ENCODE assay signal across 16 cellular contexts in genomic region chr12:1811948-1812291, GRCh38. TPM values are rescaled to one million over a fixed set of nuclear protein-coding genes. Genes with fewer than 3 reads are reported as not detected.
DNase-seq lines count a peak whose midpoint lies in the region; ATAC-seq and TF ChIP-seq lines count a peak whose summit lies in the region.
"Had no signal": no experiment of that assay in that cellular context is flagged by ENCODE, and none has a peak within 500 bp of the region (broad histone marks: within the 10 kb centered on the region; RNA-seq: fewer than 3 reads in every experiment).

No MANE protein-coding gene starts in this region.

- peak overlapping the region; percentile 69 for H3K27ac ChIP-seq in hepatocyte
- H3K27ac ChIP-seq in substantia nigra (ENCODE audit: low read depth, low read length, poor library complexity, severe bottlenecking) = peak overlapping the region; percentile 71

- no peak for DNase-seq in activated CD4-positive, alpha-beta T cell treated with anti-CD3 and anti-CD28 coated beads, Interleukin-2, amount 10 ng/mL, durations not matched to agents 7 days and 5 days
- DNase-seq in activated CD4-positive, alpha-beta T cell treated with anti-CD3 and anti-CD28 coated beads for 1 hour = no peak
- DNase-seq in T-helper 17 cell (no peak), hepatocyte (ENCODE audit: low spot score) (no peak), substantia nigra (lab: John Stamatoyannopoulos, UW) (no peak), NCI-H2081 (lab: John Stamatoyannopoulos, UW) (no peak), DMS153 (lab: John Stamatoyannopoulos, UW) (no peak), NCI-H82 treated with DMSO at 0.1 percent for 48 hours (lab: John Stamatoyannopoulos, UW; ENCODE audit: unreplicated experiment) (no peak)
- DNase-seq: activated CD4-positive, CD25-positive, alpha-beta regulatory T cell; NCI-H1436 treated with DMSO at 0.1 percent for 48 hours; NCI-H526 had no signal

- peak overlapping the region; percentile 78 for H3K27ac Mint-ChIP-seq in activated CD4-positive, alpha-beta T cell treated with anti-CD3 and anti-CD28 coated beads, Interleukin-2, amount 10 ng/mL, durations not matched to agents 7 days and 5 days
- peak overlapping the region; percentile 89 for H3K27ac Mint-ChIP-seq in T-helper 17 cell

- peaks cover 3% of the 10 kb centered on the region for H3K4me1 ChIP-seq in hepatocyte (ENCODE audit: insufficient read depth)
- H3K4me1 ChIP-seq: HAP-1 had no signal

- H3K4me3 Mint-ChIP-seq in activated CD4-positive, alpha-beta T cell treated with anti-CD3 and anti-CD28 coated beads, Interleukin-2, amount 10 ng/mL, durations not matched to agents 7 days and 5 days = peak overlapping the region; percentile 54
- peak overlapping the region; percentile 90 for H3K4me3 Mint-ChIP-seq in T-helper 17 cell

- no peak overlapping the region for H2AFZ ChIP-seq in hepatocyte

- H3K36me3 Mint-ChIP-seq in activated CD4-positive, alpha-beta T cell treated with anti-CD3 and anti-CD28 coated beads, Interleukin-2, amount 10 ng/mL, durations not matched to agents 7 days and 5 days (ENCODE audit: low read depth) = no peaks in the 10 kb centered on the region
- H3K36me3 Mint-ChIP-seq in T-helper 17 cell (ENCODE audit: low read depth) = peaks cover 2% of the 10 kb centered on the region

- POLR2A ChIA-PET in activated CD4-positive, alpha-beta T cell treated with anti-CD3 and anti-CD28 coated beads, Interleukin-2, amount 10 ng/mL, durations not matched to agents 7 days and 5 days (lab: Charles Lee) = no interaction called here

- H3K27me3 ChIP-seq in hepatocyte = no peaks in the 10 kb centered on the region

- H4K20me1 ChIP-seq in hepatocyte (ENCODE audit: insufficient read depth, poor library complexity, severe bottlenecking) = no peaks in the 10 kb centered on the region

- no peaks in the 10 kb centered on the region for H3K9me2 ChIP-seq in hepatocyte (replicated peaks; ENCODE audit: insufficient read depth)

- H3K4me2 ChIP-seq in hepatocyte = no peak overlapping the region

- TF ChIP-seq CTCF in hepatocyte (IDR thresholded peaks at IDR 0.05; ENCODE audit: poor library complexity) = no peak

- no peak for ATAC-seq in T-helper 17 cell

- no peaks in the 10 kb centered on the region for H3K79me2 ChIP-seq in hepatocyte

- peaks cover 10% of the 10 kb centered on the region for H3K4me1 Mint-ChIP-seq in activated CD4-positive, alpha-beta T cell treated with anti-CD3 and anti-CD28 coated beads, Interleukin-2, amount 10 ng/mL, durations not matched to agents 7 days and 5 days
- H3K4me1 Mint-ChIP-seq in T-helper 17 cell = peaks cover 29% of the 10 kb centered on the region

- H3K27me3 Mint-ChIP-seq in activated CD4-positive, alpha-beta T cell treated with anti-CD3 and anti-CD28 coated beads, Interleukin-2, amount 10 ng/mL, durations not matched to agents 7 days and 5 days = peaks cover 4% of the 10 kb centered on the region
- H3K27me3 Mint-ChIP-seq in T-helper 17 cell = peaks cover 22% of the 10 kb centered on the region

- H3K4me3 ChIP-seq in hepatocyte = no peak overlapping the region
- H3K4me3 ChIP-seq: HAP-1 had no signal

- whole genome bisulfite sequencing in hepatocyte (ENCODE audit: low lambda C conversion rate, missing lambda C conversion rate) = 88% methylated on average over 6 of the region's 6 CpGs

- H3K9me3 ChIP-seq in T-helper 17 cell (ENCODE audit: control insufficient read depth, low read length, poor library complexity, severe bottlenecking) (no peaks in the 10 kb centered on the region), hepatocyte (ENCODE audit: low read depth) (no peaks in the 10 kb centered on the region)
- H3K9me3 ChIP-seq: HAP-1 had no signal

- no peaks in the 10 kb centered on the region for H3K36me3 ChIP-seq in hepatocyte (replicated peaks; ENCODE audit: insufficient read depth, low read depth)
- H3K36me3 ChIP-seq: HAP-1 had no signal

- H3K9me3 Mint-ChIP-seq in activated CD4-positive, alpha-beta T cell treated with anti-CD3 and anti-CD28 coated beads, Interleukin-2, amount 10 ng/mL, durations not matched to agents 7 days and 5 days = no peaks in the 10 kb centered on the region
- H3K9me3 Mint-ChIP-seq: activated T-helper 2 cell treated with anti-CD3 and anti-CD28 coated beads, Interferon-gamma antibody, Interleukin-2, Interleukin-4, amounts not matched to agents 10 μg/mL and 5 μg/mL and 100 μg/mL, durations not matched to agents 14 hours and 24 hours and 36 hours had no signal

- CTCF ChIA-PET in activated CD4-positive, alpha-beta T cell treated with anti-CD3 and anti-CD28 coated beads, Interleukin-2, amount 10 ng/mL, durations not matched to agents 7 days and 5 days (lab: Charles Lee) = interaction anchor here (1.3 to 1.4 kb wide), 3 partner anchors 28 to 128 kb away, joined by 3 to 5 read pairs (median 3); no protein-coding TSS in a partner anchor

RNA-seq across cellular contexts. Expression of gene LRTM2, which starts 8.4 kb away (rescaled TPM):
- total RNA-seq in activated CD4-positive, alpha-beta T cell treated with anti-CD3 and anti-CD28 coated beads, Interleukin-2, amount 10 ng/mL, durations not matched to agents 7 days and 5 days = not detected
- not detected for total RNA-seq in T-helper 17 cell
- total RNA-seq in hepatocyte = not detected in 2 replicates
- not detected in 2 replicates for polyA plus RNA-seq in hepatocyte
- total RNA-seq: fibroblast of lung, mucosa of gallbladder, Right ventricle myocardium superior had no signal
- polyA plus RNA-seq: fibroblast of lung had no signal
